21 cellular contexts compared by ENCODE assay signal in genomic region chr6:124823240-124824105, GRCh38.
"Had no signal": no experiment of that assay in that cellular context is flagged by ENCODE, and none has a peak within 500 bp of the region (broad histone marks: within the 10 kb centered on the region; RNA-seq: fewer than 3 reads in every experiment).

No MANE protein-coding gene starts in this region.

- H3K27ac ChIP-seq: breast epithelium, testis, vagina, VCaP had no signal

- H3K4me3 Mint-ChIP-seq: activated CD8-positive, alpha-beta T cell treated with anti-CD3 and anti-CD28 coated beads for 36 hours; activated naive CD8-positive, alpha-beta T cell treated with anti-CD3 and anti-CD28 coated beads, Interleukin-2, amount 10 ng/mL, durations not matched to agents 7 days and 5 days; activated T-cell treated with anti-CD3 and anti-CD28 coated beads, Interleukin-2, amount 50 U/mL, for 72 hours; natural killer cell; stimulated activated naive CD8-positive, alpha-beta T cell treated with anti-CD3 and anti-CD28 coated beads, Interleukin-15, Interleukin-2, amounts not matched to agents 100 ng/mL and 50 ng/mL, for 24 hours had no signal

- H3K27me3 ChIP-seq: breast epithelium, esophagus muscularis mucosa, testis, vagina had no signal

- H3K4me1 ChIP-seq: breast epithelium, testis, vagina had no signal

- H3K36me3 Mint-ChIP-seq: activated naive CD8-positive, alpha-beta T cell treated with anti-CD3 and anti-CD28 coated beads, Interleukin-2, amount 10 ng/mL, durations not matched to agents 7 days and 5 days; natural killer cell had no signal

- H3K9me3 ChIP-seq: breast epithelium, esophagus muscularis mucosa, mucosa of descending colon, testis, vagina had no signal

- H3K27ac Mint-ChIP-seq: activated CD8-positive, alpha-beta T cell treated with anti-CD3 and anti-CD28 coated beads for 36 hours; activated naive CD8-positive, alpha-beta T cell treated with anti-CD3 and anti-CD28 coated beads, Interleukin-2, amount 10 ng/mL, durations not matched to agents 7 days and 5 days; activated T-cell treated with anti-CD3 and anti-CD28 coated beads, Interleukin-2, amount 50 U/mL, for 72 hours; natural killer cell; stimulated activated naive CD8-positive, alpha-beta T cell treated with anti-CD3 and anti-CD28 coated beads, Interleukin-15, Interleukin-2, amounts not matched to agents 100 ng/mL and 50 ng/mL, for 24 hours had no signal

- ATAC-seq: activated CD8-positive, alpha-beta T cell treated with anti-CD3 and anti-CD28 coated beads for 36 hours; activated T-cell treated with anti-CD3 and anti-CD28 coated beads, Interleukin-2, amount 50 U/mL, for 72 hours; left colon; mucosa of descending colon; natural killer cell had no signal

- H3K27me3 Mint-ChIP-seq: activated CD8-positive, alpha-beta T cell treated with anti-CD3 and anti-CD28 coated beads for 36 hours; activated naive CD8-positive, alpha-beta T cell treated with anti-CD3 and anti-CD28 coated beads, Interleukin-2, amount 10 ng/mL, durations not matched to agents 7 days and 5 days; stimulated activated naive CD8-positive, alpha-beta T cell treated with anti-CD3 and anti-CD28 coated beads, Interleukin-15, Interleukin-2, amounts not matched to agents 100 ng/mL and 50 ng/mL, for 24 hours had no signal

- H3K4me1 Mint-ChIP-seq: activated naive CD8-positive, alpha-beta T cell treated with anti-CD3 and anti-CD28 coated beads, Interleukin-2, amount 10 ng/mL, durations not matched to agents 7 days and 5 days; natural killer cell had no signal

- H3K9me3 Mint-ChIP-seq: activated CD8-positive, alpha-beta T cell treated with anti-CD3 and anti-CD28 coated beads for 36 hours; activated naive CD8-positive, alpha-beta T cell treated with anti-CD3 and anti-CD28 coated beads, Interleukin-2, amount 10 ng/mL, durations not matched to agents 7 days and 5 days; activated T-cell treated with anti-CD3 and anti-CD28 coated beads, Interleukin-2, amount 50 U/mL, for 72 hours; natural killer cell; stimulated activated naive CD8-positive, alpha-beta T cell treated with anti-CD3 and anti-CD28 coated beads, Interleukin-15, Interleukin-2, amounts not matched to agents 100 ng/mL and 50 ng/mL, for 24 hours had no signal

- DNase-seq: activated CD4-positive, alpha-beta T cell treated with anti-CD3 and anti-CD28 coated beads for 4 hours; activated CD8-positive, alpha-beta memory T cell treated with anti-CD3 and anti-CD28 coated beads, Interleukin-2, amount 50 U/mL, for 4 hours; activated CD8-positive, alpha-beta T cell treated with anti-CD3 and anti-CD28 coated beads for 36 hours; activated naive CD8-positive, alpha-beta T cell treated with anti-CD3 and anti-CD28 coated beads, Interleukin-2, amount 10 ng/mL, durations not matched to agents 7 days and 5 days; activated T-cell treated with anti-CD3 and anti-CD28 coated beads, Interleukin-2, amount 50 U/mL, for 72 hours; anterior cingulate cortex; foreskin melanocyte; head of caudate nucleus; left colon; mammary epithelial cell; mucosa of descending colon; natural killer cell; stimulated activated CD4-positive, alpha-beta T cell treated with anti-CD3 and anti-CD28 coated beads, Interleukin-15, amount 100 ng/mL, for 24 hours; stimulated activated CD4-positive, alpha-beta T cell treated with anti-CD3 and anti-CD28 coated beads, Interleukin-4, amount 100 ng/mL, for 24 hours; T1000; testis had no signal

- H3K36me3 ChIP-seq: breast epithelium, esophagus muscularis mucosa, vagina had no signal

- H3K4me3 ChIP-seq: breast epithelium, esophagus muscularis mucosa, mucosa of descending colon, testis, vagina had no signal
